Comparison of ENCODE assay signal across 21 cellular contexts in genomic region chr10:24430591-24430990, GRCh38.
A peak's percentile ranks its signal among the peaks of the same experiment; 100 is the strongest.
DNase-seq lines count a peak whose midpoint lies in the region; FAIRE-seq and TF ChIP-seq lines count a peak whose summit lies in the region.
"Had no signal": no experiment of that assay in that cellular context is flagged by ENCODE, and none has a peak within 500 bp of the region (broad histone marks: within the 10 kb centered on the region; RNA-seq: fewer than 3 reads in every experiment).

No MANE protein-coding gene starts in this region.

- no peaks in the 10 kb centered on the region for H3K36me3 ChIP-seq in osteoblast (ENCODE audit: insufficient read depth, low read length)
- no peaks in the 10 kb centered on the region for H3K36me3 ChIP-seq in BE2C

- H3K4me3 ChIP-seq in osteoblast (ENCODE audit: insufficient read depth, low read length) (no peak overlapping the region), BE2C (ENCODE audit: low read depth, low read length) (no peak overlapping the region)
- H3K4me3 ChIP-seq: GM23248 had no signal

- FAIRE-seq in GM12892 (lab: Jason Lieb, UNC): peak; percentile 74
- FAIRE-seq: GM19239, H54 had no signal

- no peak overlapping the region for H3K27ac ChIP-seq in osteoblast (ENCODE audit: low read depth, low read length)
- H3K27ac ChIP-seq: GM23248, KMS-11 had no signal

- DNase-seq in EH (ENCODE audit: low read depth): peak; percentile 19
- DNase-seq in GM12892 (ENCODE audit: insufficient read length): no peak
- DNase-seq in RPMI7951 (ENCODE audit: low read depth): peak; percentile 66
- no peak for DNase-seq in osteoblast (ENCODE audit: insufficient read length, low spot score, missing footprints)
- no peak for DNase-seq in BE2C
- DNase-seq in stimulated activated CD4-positive, alpha-beta T cell treated with anti-CD3 and anti-CD28 coated beads, Interleukin-12 subunit alpha, Interleukin-12 subunit beta, amount 100 ng/mL, for 4 hours: no peak
- DNase-seq in SHP77 treated with DMSO at 0.1 percent for 48 hours (lab: John Stamatoyannopoulos, UW): no peak
- DNase-seq in NCI-H146 treated with DMSO at 0.1 percent for 48 hours (lab: John Stamatoyannopoulos, UW; ENCODE audit: unreplicated experiment): no peak
- DNase-seq: C1 segment of cervical spinal cord; CD4-positive, CD25-positive, alpha-beta regulatory T cell; CD8-positive, alpha-beta memory T cell; COR-L47; DMS 273 treated with DMSO at 0.1 percent for 48 hours; DMS53; DND-41; GF-D8; GM23248; HFFc6 had no signal

- H3K27me3 ChIP-seq in osteoblast (ENCODE audit: insufficient read depth, low read length) (no peaks in the 10 kb centered on the region), BE2C (no peaks in the 10 kb centered on the region)

- H3K79me2 ChIP-seq in osteoblast (ENCODE audit: insufficient read depth, low read length): no peaks in the 10 kb centered on the region

- no peak for TF ChIP-seq POLR2A in GM12892 (IDR thresholded peaks at IDR 0.05; ENCODE audit: low read depth, low read length)

- H3K4me1 ChIP-seq in osteoblast (ENCODE audit: insufficient read depth, low read length) (peaks cover 19% of the 10 kb centered on the region), BE2C (no peaks in the 10 kb centered on the region)

- H2AFZ ChIP-seq in osteoblast (ENCODE audit: low read length): peak overlapping the region; percentile 6
- H2AFZ ChIP-seq: GM23248 had no signal

- H4K20me1 ChIP-seq in osteoblast (ENCODE audit: insufficient read depth, low read length): no peaks in the 10 kb centered on the region

- no peak overlapping the region for H3K4me2 ChIP-seq in osteoblast (ENCODE audit: insufficient read depth, low read length)
- H3K4me2 ChIP-seq: KMS-11 had no signal

- H3K9me3 ChIP-seq in osteoblast (ENCODE audit: low read depth, low read length) (no peaks in the 10 kb centered on the region), BE2C (no peaks in the 10 kb centered on the region)

- TF ChIP-seq CTCF in osteoblast (IDR thresholded peaks at IDR 0.05; ENCODE audit: extremely low read depth, low read depth, low read length): no peak
- TF ChIP-seq CTCF in BE2C (IDR thresholded peaks at IDR 0.05; ENCODE audit: low read depth, low read length): no peak

Comparison
In these comparisons a context has a peak if more than half of its experiments do, and no peak if none do; other contexts are left out.
1. DNase-seq: peak in EH (single experiment) and RPMI7951 (single experiment); none in GM12892 (single experiment), osteoblast (single experiment), BE2C (single experiment), stimulated activated CD4-positive, alpha-beta T cell treated with anti-CD3 and anti-CD28 coated beads, Interleukin-12 subunit alpha, Interleukin-12 subunit beta, amount 100 ng/mL, for 4 hours (single experiment), SHP77 treated with DMSO at 0.1 percent for 48 hours (single experiment) and NCI-H146 treated with DMSO at 0.1 percent for 48 hours (single experiment).